In the genomic region with DNA sequence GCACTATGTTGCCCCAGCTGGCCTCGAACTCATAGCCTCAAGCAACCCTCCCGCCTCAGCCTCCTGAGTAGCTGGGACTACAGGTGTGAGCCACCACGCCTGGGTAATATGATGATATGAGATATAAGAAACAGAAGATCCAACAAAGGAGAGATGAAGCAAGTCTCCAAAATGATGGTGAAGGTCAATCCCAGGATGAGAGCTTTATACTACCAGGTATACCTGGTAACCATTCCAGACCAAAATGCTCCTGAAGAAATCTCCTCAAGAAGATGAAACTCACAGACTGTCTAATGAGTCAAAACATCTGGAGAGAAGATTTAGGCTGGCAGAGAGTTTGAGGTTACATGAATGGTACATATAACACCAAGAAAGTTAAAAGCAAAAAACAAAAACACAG, we compare ENCODE assay signal across 22 cellular contexts. TPM values are rescaled to one million over a fixed set of nuclear protein-coding genes. Genes with fewer than 3 reads are reported as not detected.
DNase-seq lines count a peak whose midpoint lies in the region; ATAC-seq and TF ChIP-seq lines count a peak whose summit lies in the region.
"Had no signal": no experiment of that assay in that cellular context is flagged by ENCODE, and none has a peak within 500 bp of the region (broad histone marks: within the 10 kb centered on the region; RNA-seq: fewer than 3 reads in every experiment).

No MANE protein-coding gene starts in this region.

- no peak overlapping the region for H3K4me3 Mint-ChIP-seq in activated CD4-positive, alpha-beta memory T cell treated with anti-CD3 and anti-CD28 coated beads, Interleukin-2, amount 10 ng/mL, durations not matched to agents 7 days and 5 days
- H3K4me3 Mint-ChIP-seq in activated CD4-positive, alpha-beta memory T cell treated with anti-CD3 and anti-CD28 coated beads for 36 hours, result no peak overlapping the region
- H3K4me3 Mint-ChIP-seq in CD8-positive, alpha-beta memory T cell, result peak overlapping the region in 3 of 7 donors; percentile 27 to 42 (median 32)
- H3K4me3 Mint-ChIP-seq in immature natural killer cell, result peak overlapping the region in 1 of 5 donors; percentile 62
- H3K4me3 Mint-ChIP-seq in stimulated activated naive CD8-positive, alpha-beta T cell treated with anti-CD3 and anti-CD28 coated beads, Interleukin-15, amount 100 ng/mL, for 72 hours, result no peak overlapping the region

- CTCF ChIA-PET in activated CD4-positive, alpha-beta memory T cell treated with anti-CD3 and anti-CD28 coated beads, Interleukin-2, amount 10 ng/mL, durations not matched to agents 7 days and 5 days (lab: Charles Lee), result interaction anchor here (0.6 to 3.0 kb wide), 2 partner anchors 206 to 219 kb away, joined by 3 to 8 read pairs; no protein-coding TSS in a partner anchor
- CTCF ChIA-PET in activated CD4-positive, alpha-beta memory T cell treated with anti-CD3 and anti-CD28 coated beads for 36 hours (lab: Charles Lee), result interaction anchor here (1.3 kb wide), 1 partner anchor 195 kb away, joined by 3 read pairs; no protein-coding TSS in a partner anchor
- CTCF ChIA-PET in CD8-positive, alpha-beta memory T cell (lab: Charles Lee), result interaction anchor here (0.8 kb wide), 1 partner anchor 84 kb away, joined by 3 read pairs; no protein-coding TSS in a partner anchor

- peaks cover 47% of the 10 kb centered on the region for H3K36me3 Mint-ChIP-seq in activated CD4-positive, alpha-beta memory T cell treated with anti-CD3 and anti-CD28 coated beads, Interleukin-2, amount 10 ng/mL, durations not matched to agents 7 days and 5 days (ENCODE audit: low read depth)
- peaks cover 38% of the 10 kb centered on the region for H3K36me3 Mint-ChIP-seq in activated CD4-positive, alpha-beta memory T cell treated with anti-CD3 and anti-CD28 coated beads for 36 hours
- H3K36me3 Mint-ChIP-seq in CD8-positive, alpha-beta memory T cell, result peaks cover 0 to 57% (median 21%) of the 10 kb centered on the region in 3 donors
- peaks cover 5 to 36% (median 34%) of the 10 kb centered on the region in 3 donors for H3K36me3 Mint-ChIP-seq in immature natural killer cell

- no peak for DNase-seq in activated CD4-positive, alpha-beta memory T cell treated with anti-CD3 and anti-CD28 coated beads, Interleukin-2, amount 10 ng/mL, durations not matched to agents 7 days and 5 days
- no peak for DNase-seq in activated CD4-positive, alpha-beta memory T cell treated with anti-CD3 and anti-CD28 coated beads for 36 hours
- DNase-seq in CD8-positive, alpha-beta memory T cell, result no peak
- DNase-seq in immature natural killer cell (no peak), NAMALWA (ENCODE audit: low spot score) (no peak)
- no peak for DNase-seq in stimulated activated naive CD8-positive, alpha-beta T cell treated with anti-CD3 and anti-CD28 coated beads, Interleukin-15, amount 100 ng/mL, for 72 hours
- DNase-seq: 8988T; DMS53; GDM1; Karpas-422; MV-4-11; NCI-H1694; NCI-H2081; NCI-H2171; NCI-H345; NCI-H524; NCI-H774; NK-92 treated with Interleukin-12 subunit alpha and Interleukin-12 subunit beta, amount 100 ng/mL, for 24 hours; SJCRH30 had no signal

- no peak overlapping the region for H3K4me3 ChIP-seq in CD8-positive, alpha-beta memory T cell (ENCODE audit: low read length)
- H3K4me3 ChIP-seq: BLaER1 treated with 17β-estradiol and CSF1 and Interleukin-3, amounts not matched to agents 10 nM and 100 nM; SJCRH30 had no signal

- POLR2A ChIA-PET in activated CD4-positive, alpha-beta memory T cell treated with anti-CD3 and anti-CD28 coated beads, Interleukin-2, amount 10 ng/mL, durations not matched to agents 7 days and 5 days (lab: Charles Lee), result interaction anchor here (1.7 to 4.0 kb wide), 2 partner anchors 40 to 163 kb away, joined by 3 to 30 read pairs; a partner anchor contains a TSS
- POLR2A ChIA-PET in activated CD4-positive, alpha-beta memory T cell treated with anti-CD3 and anti-CD28 coated beads for 36 hours (lab: Charles Lee), result no interaction called here
- POLR2A ChIA-PET in CD8-positive, alpha-beta memory T cell (lab: Charles Lee), result no interaction called here

- no peaks in the 10 kb centered on the region for H3K4me1 ChIP-seq in CD8-positive, alpha-beta memory T cell (ENCODE audit: insufficient read depth, low read length)
- H3K4me1 ChIP-seq: BLaER1 treated with 17β-estradiol and CSF1 and Interleukin-3, amounts not matched to agents 10 nM and 100 nM; SJCRH30 had no signal

- no peaks in the 10 kb centered on the region for H3K9me3 ChIP-seq in CD8-positive, alpha-beta memory T cell (ENCODE audit: low read length)
- H3K9me3 ChIP-seq: BLaER1 treated with 17β-estradiol and CSF1 and Interleukin-3, amounts not matched to agents 10 nM and 100 nM; SJCRH30 had no signal

- peaks cover 6% of the 10 kb centered on the region for H3K4me1 Mint-ChIP-seq in activated CD4-positive, alpha-beta memory T cell treated with anti-CD3 and anti-CD28 coated beads, Interleukin-2, amount 10 ng/mL, durations not matched to agents 7 days and 5 days
- H3K4me1 Mint-ChIP-seq in activated CD4-positive, alpha-beta memory T cell treated with anti-CD3 and anti-CD28 coated beads for 36 hours (ENCODE audit: low read depth), result no peaks in the 10 kb centered on the region
- peaks cover 5 to 14% (median 14%) of the 10 kb centered on the region in 3 donors for H3K4me1 Mint-ChIP-seq in CD8-positive, alpha-beta memory T cell
- H3K4me1 Mint-ChIP-seq in immature natural killer cell, result peaks cover 4 to 14% of the 10 kb centered on the region in 2 donors
- no peaks in the 10 kb centered on the region for H3K4me1 Mint-ChIP-seq in stimulated activated naive CD8-positive, alpha-beta T cell treated with anti-CD3 and anti-CD28 coated beads, Interleukin-15, amount 100 ng/mL, for 72 hours

- no peaks in the 10 kb centered on the region for H3K27me3 Mint-ChIP-seq in activated CD4-positive, alpha-beta memory T cell treated with anti-CD3 and anti-CD28 coated beads, Interleukin-2, amount 10 ng/mL, durations not matched to agents 7 days and 5 days
- H3K27me3 Mint-ChIP-seq in activated CD4-positive, alpha-beta memory T cell treated with anti-CD3 and anti-CD28 coated beads for 36 hours, result no peaks in the 10 kb centered on the region
- no peaks in the 10 kb centered on the region for H3K27me3 Mint-ChIP-seq in CD8-positive, alpha-beta memory T cell
- no peaks in the 10 kb centered on the region for H3K27me3 Mint-ChIP-seq in immature natural killer cell (ENCODE audit: low read depth in 3 of 3)
- H3K27me3 Mint-ChIP-seq in stimulated activated naive CD8-positive, alpha-beta T cell treated with anti-CD3 and anti-CD28 coated beads, Interleukin-15, amount 100 ng/mL, for 72 hours, result no peaks in the 10 kb centered on the region

- H3K27me3 ChIP-seq in CD8-positive, alpha-beta memory T cell (ENCODE audit: insufficient read depth, low read length, poor library complexity, severe bottlenecking), result no peaks in the 10 kb centered on the region
- H3K27me3 ChIP-seq: BLaER1 treated with 17β-estradiol and CSF1 and Interleukin-3, amounts not matched to agents 10 nM and 100 nM; SJCRH30 had no signal

- no peak for ATAC-seq in stimulated activated naive CD8-positive, alpha-beta T cell treated with anti-CD3 and anti-CD28 coated beads, Interleukin-15, amount 100 ng/mL, for 72 hours
- ATAC-seq: Panc1 had no signal

- H3K9me3 Mint-ChIP-seq in activated CD4-positive, alpha-beta memory T cell treated with anti-CD3 and anti-CD28 coated beads, Interleukin-2, amount 10 ng/mL, durations not matched to agents 7 days and 5 days, result no peaks in the 10 kb centered on the region
- no peaks in the 10 kb centered on the region for H3K9me3 Mint-ChIP-seq in activated CD4-positive, alpha-beta memory T cell treated with anti-CD3 and anti-CD28 coated beads for 36 hours
- no peaks in the 10 kb centered on the region for H3K9me3 Mint-ChIP-seq in CD8-positive, alpha-beta memory T cell
- H3K9me3 Mint-ChIP-seq in immature natural killer cell, result no peaks in the 10 kb centered on the region
- H3K9me3 Mint-ChIP-seq in stimulated activated naive CD8-positive, alpha-beta T cell treated with anti-CD3 and anti-CD28 coated beads, Interleukin-15, amount 100 ng/mL, for 72 hours, result no peaks in the 10 kb centered on the region

- intact Hi-C loops in activated CD4-positive, alpha-beta memory T cell treated with anti-CD3 and anti-CD28 coated beads for 36 hours (cut with micrococcal nuclease), result no loop called here

- peak; percentile 55 for TF ChIP-seq CTCF in subcutaneous adipose tissue (IDR thresholded peaks at IDR 0.05; ENCODE audit: low read depth)

- peaks cover 10% of the 10 kb centered on the region for H3K36me3 ChIP-seq in CD8-positive, alpha-beta memory T cell (ENCODE audit: insufficient read depth, low read length)

- peak overlapping the region; percentile 62 for H3K27ac Mint-ChIP-seq in activated CD4-positive, alpha-beta memory T cell treated with anti-CD3 and anti-CD28 coated beads, Interleukin-2, amount 10 ng/mL, durations not matched to agents 7 days and 5 days
- H3K27ac Mint-ChIP-seq in activated CD4-positive, alpha-beta memory T cell treated with anti-CD3 and anti-CD28 coated beads for 36 hours, result no peak overlapping the region
- peak overlapping the region in 7 of 8 donors; percentile 90 to 99 (median 95) for H3K27ac Mint-ChIP-seq in CD8-positive, alpha-beta memory T cell
- H3K27ac Mint-ChIP-seq in immature natural killer cell, result peak overlapping the region; percentile 82 to 88 (median 86)
- no peak overlapping the region for H3K27ac Mint-ChIP-seq in stimulated activated naive CD8-positive, alpha-beta T cell treated with anti-CD3 and anti-CD28 coated beads, Interleukin-15, amount 100 ng/mL, for 72 hours

- no peak overlapping the region for H3K27ac ChIP-seq in CD8-positive, alpha-beta memory T cell (ENCODE audit: low read depth, low read length)
- H3K27ac ChIP-seq: BLaER1 treated with 17β-estradiol and CSF1 and Interleukin-3, amounts not matched to agents 10 nM and 100 nM; SJCRH30 had no signal

RNA-seq across cellular contexts. Expression of a gene that starts 24.5 kb away (rescaled TPM):
- total RNA-seq in activated CD4-positive, alpha-beta memory T cell treated with anti-CD3 and anti-CD28 coated beads, Interleukin-2, amount 10 ng/mL, durations not matched to agents 7 days and 5 days, result 10 to 100 TPM; 24.3 to 25.0 TPM
- 10 to 100 TPM; 23.0 to 27.4 TPM for total RNA-seq in activated CD4-positive, alpha-beta memory T cell treated with anti-CD3 and anti-CD28 coated beads for 36 hours
- 10 to 100 TPM; 25.9 to 26.4 TPM for total RNA-seq in CD8-positive, alpha-beta memory T cell
- 3.6 TPM for polyA plus RNA-seq in CD8-positive, alpha-beta memory T cell
- polyA plus RNA-seq in immature natural killer cell, result 1 to 10 TPM; 2.3 to 5.9 (median 3.2) TPM
- total RNA-seq in subcutaneous adipose tissue, result 10 to 100 TPM; 10.0 to 11.9 (median 10.6) TPM

RNA-seq across cellular contexts. Expression of a gene that starts 39.9 kb away (rescaled TPM):
- total RNA-seq in activated CD4-positive, alpha-beta memory T cell treated with anti-CD3 and anti-CD28 coated beads, Interleukin-2, amount 10 ng/mL, durations not matched to agents 7 days and 5 days, result 10 to 100 TPM; 20.1 to 21.7 TPM
- 10 to 100 TPM; 14.1 to 15.8 TPM for total RNA-seq in activated CD4-positive, alpha-beta memory T cell treated with anti-CD3 and anti-CD28 coated beads for 36 hours
- 10 to 100 TPM; 11.3 to 11.7 TPM for total RNA-seq in CD8-positive, alpha-beta memory T cell
- 0.86 TPM for polyA plus RNA-seq in CD8-positive, alpha-beta memory T cell
- 1 to 10 TPM in 1 of 3 donors, under 1 TPM in 2; 0.68 to 2.4 (median 0.72) TPM for polyA plus RNA-seq in immature natural killer cell
- total RNA-seq in subcutaneous adipose tissue, result 1 to 10 TPM in 2 of 4 donors, under 1 TPM in 2; 0.33 to 1.1 (median 0.98) TPM

Comparison
In these comparisons a context has a peak if more than half of its experiments do, and no peak if none do; other contexts are left out.
1. H3K27ac Mint-ChIP-seq: peak in activated CD4-positive, alpha-beta memory T cell treated with anti-CD3 and anti-CD28 coated beads, Interleukin-2, amount 10 ng/mL, durations not matched to agents 7 days and 5 days (single experiment), CD8-positive, alpha-beta memory T cell (7 of 8) and immature natural killer cell (6 of 6); none in activated CD4-positive, alpha-beta memory T cell treated with anti-CD3 and anti-CD28 coated beads for 36 hours (single experiment) and stimulated activated naive CD8-positive, alpha-beta T cell treated with anti-CD3 and anti-CD28 coated beads, Interleukin-15, amount 100 ng/mL, for 72 hours (0 of 2).
2. RNA of a gene that starts 39.9 kb away (total RNA-seq): 20.1 to 21.7 TPM in activated CD4-positive, alpha-beta memory T cell treated with anti-CD3 and anti-CD28 coated beads, Interleukin-2, amount 10 ng/mL, durations not matched to agents 7 days and 5 days, 14.1 to 15.8 TPM in activated CD4-positive, alpha-beta memory T cell treated with anti-CD3 and anti-CD28 coated beads for 36 hours and 11.3 to 11.7 TPM in CD8-positive, alpha-beta memory T cell; 0.33 to 1.1 TPM in subcutaneous adipose tissue; every median in the first group is over 4 times any median in the second.